ENCODE assay signal across 16 cellular contexts in the genomic region with DNA sequence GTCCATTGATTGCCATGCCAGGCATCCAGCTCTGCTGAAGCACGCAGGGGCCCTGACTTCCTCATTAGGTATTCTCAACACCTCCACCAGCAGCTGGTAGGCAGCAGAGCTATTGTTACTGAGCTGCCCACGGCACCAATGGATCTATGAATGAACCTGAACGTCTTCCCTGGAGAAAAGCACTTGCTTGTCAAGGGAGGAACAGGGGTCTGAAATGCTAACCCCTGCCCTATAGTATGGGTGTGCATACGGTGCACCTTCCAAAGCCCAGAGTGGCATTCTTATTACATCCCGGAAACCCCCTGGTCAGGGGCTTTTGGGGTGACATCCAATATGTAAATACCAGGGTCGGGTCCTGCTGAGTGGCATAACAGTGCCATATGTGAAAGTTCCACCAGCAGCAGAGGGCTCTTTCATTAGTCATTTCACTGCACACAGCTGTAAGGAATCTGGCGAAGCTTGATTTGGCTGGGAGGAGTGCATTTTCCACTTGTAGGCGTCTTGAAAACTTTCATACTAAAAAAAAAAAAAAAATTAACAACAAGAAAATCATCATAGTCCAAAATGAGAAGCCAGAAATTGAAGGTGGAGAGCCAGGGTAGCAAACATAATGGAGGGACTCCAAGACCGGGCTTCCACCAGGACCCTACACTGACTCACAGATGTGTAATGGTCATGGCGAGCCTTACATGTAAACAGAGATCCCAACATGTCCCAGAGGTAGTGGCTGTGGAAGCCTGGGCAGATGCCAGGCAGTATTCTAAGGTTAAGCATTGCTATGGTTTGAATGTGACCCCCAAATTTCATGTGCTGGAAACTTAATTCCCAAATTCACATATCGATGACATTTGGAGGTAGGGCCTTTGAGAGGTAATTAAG. TPM values are rescaled to one million over a fixed set of nuclear protein-coding genes. Genes with fewer than 3 reads are reported as not detected.
DNase-seq lines count a peak whose midpoint lies in the region; ATAC-seq and TF ChIP-seq lines count a peak whose summit lies in the region.
"Had no signal": no experiment of that assay in that cellular context is flagged by ENCODE, and none has a peak within 500 bp of the region (broad histone marks: within the 10 kb centered on the region; RNA-seq: fewer than 3 reads in every experiment).

No MANE protein-coding gene starts in this region.

- ATAC-seq in GM18498 (IDR thresholded peaks at IDR 0.05; ENCODE audit: unreplicated experiment) (peak; percentile 35), GM21529 (IDR thresholded peaks at IDR 0.05; ENCODE audit: unreplicated experiment) (peak; percentile 36), HG03565 (IDR thresholded peaks at IDR 0.05; ENCODE audit: unreplicated experiment) (peak; percentile 27)

- peak; percentile 57 for DNase-seq in fibroblast of the aortic adventitia (ENCODE audit: low read depth)
- no peak for DNase-seq in NCI-H2107 treated with DMSO at 0.1 percent for 48 hours (lab: John Stamatoyannopoulos, UW; ENCODE audit: unreplicated experiment)
- DNase-seq in NK-92 treated with Interleukin-12 subunit alpha and Interleukin-12 subunit beta, amount 100 ng/mL, for 24 hours (lab: John Stamatoyannopoulos, UW): no peak
- no peak for DNase-seq in activated naive CD4-positive, alpha-beta T cell treated with anti-CD3 and anti-CD28 coated beads, Interleukin-2, amount 50 U/mL, for 16 hours
- DNase-seq in activated T-cell treated with anti-CD3 and anti-CD28 coated beads for 4 hours: no peak
- DNase-seq: activated CD4-positive, CD25-positive, alpha-beta regulatory T cell; activated gamma-delta T cell treated with Interleukin-2 at 50 U/mL for 16 hours; Calu3; heart right ventricle; mesenchymal stem cell; NCI-H1436; retina had no signal

- no peak overlapping the region for H3K4me3 ChIP-seq in fibroblast of the aortic adventitia (ENCODE audit: low read depth, low read length)
- H3K4me3 ChIP-seq: heart right ventricle, vagina had no signal

- no peak for TF ChIP-seq CTCF in fibroblast of the aortic adventitia (IDR thresholded peaks at IDR 0.05; ENCODE audit: insufficient read depth, low read length)

RNA-seq across cellular contexts. Expression of gene PRDX6, which starts 58.8 kb away (rescaled TPM):
- 185 and 278 TPM in 2 replicates for total RNA-seq in fibroblast of the aortic adventitia (ENCODE audit: low replicate concordance)
